Comparison of ENCODE assay signal across 20 cellular contexts in the genomic region with DNA sequence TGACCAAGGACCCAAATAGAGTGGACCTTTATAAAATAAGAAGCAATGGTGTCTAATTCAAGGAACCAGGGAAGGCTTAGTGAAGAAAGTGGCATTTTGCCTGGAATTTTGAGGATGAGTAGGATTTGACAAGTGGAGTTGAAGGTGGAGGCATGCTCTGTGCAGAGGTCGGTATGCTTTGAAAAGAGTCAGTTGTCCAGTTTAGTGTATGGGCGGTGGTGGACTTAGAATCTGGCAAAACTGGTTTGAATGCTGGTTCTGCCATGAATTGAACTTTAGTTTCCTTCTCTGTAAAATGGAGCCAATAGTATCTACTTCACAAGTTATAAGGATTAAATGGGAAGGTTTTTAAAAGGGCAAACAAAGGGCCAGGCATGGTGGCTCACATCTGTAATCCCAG.
"Had no signal": no experiment of that assay in that cellular context is flagged by ENCODE, and none has a peak within 500 bp of the region (broad histone marks: within the 10 kb centered on the region; RNA-seq: fewer than 3 reads in every experiment).

No MANE protein-coding gene starts in this region.

- ATAC-seq: activated T-cell treated with anti-CD3 and anti-CD28 coated beads, Interleukin-2, amount 50 U/mL, for 72 hours; effector memory CD8-positive, alpha-beta T cell; lower lobe of right lung; psoas muscle; right cardiac atrium; stimulated activated naive CD8-positive, alpha-beta T cell treated with anti-CD3 and anti-CD28 coated beads, Interleukin-15, Interleukin-2, amounts not matched to agents 100 U/mL and 50 U/mL, for 24 hours had no signal

- H3K27ac ChIP-seq: lower lobe of right lung, psoas muscle, suprapubic skin, WERI-Rb-1 had no signal

- H3K4me3 Mint-ChIP-seq: activated naive CD4-positive, alpha-beta T cell treated with anti-CD3 and anti-CD28 coated beads, Interleukin-2, amount 50 U/mL, for 24 hours; activated T-cell treated with anti-CD3 and anti-CD28 coated beads, Interleukin-2, amount 50 U/mL, for 72 hours; effector memory CD8-positive, alpha-beta T cell; mesothelial cell of epicardium; neural crest cell; type B pancreatic cell had no signal

- H3K27me3 Mint-ChIP-seq: activated naive CD4-positive, alpha-beta T cell treated with anti-CD3 and anti-CD28 coated beads, Interleukin-2, amount 50 U/mL, for 24 hours; effector memory CD8-positive, alpha-beta T cell; type B pancreatic cell had no signal

- H3K4me3 ChIP-seq: lower lobe of right lung, psoas muscle, skin epidermis, suprapubic skin had no signal

- H3K9me3 ChIP-seq: lower lobe of right lung, psoas muscle, suprapubic skin had no signal

- DNase-seq: activated CD4-positive, alpha-beta T cell treated with anti-CD3 and anti-CD28 coated beads for 1 hour; activated CD4-positive, alpha-beta T cell treated with anti-CD3 and anti-CD28 coated beads, Interleukin-2, amount 50 U/mL, for 4 hours; activated effector memory CD4-positive, alpha-beta T cell treated with anti-CD3 and anti-CD28 coated beads, Interleukin-2, amount 50 U/mL, for 16 hours; activated T-cell treated with anti-CD3 and anti-CD28 coated beads, Interleukin-2, amount 50 U/mL, for 72 hours; effector memory CD8-positive, alpha-beta T cell; foreskin fibroblast; hippocampal formation; islet precursor cell; lower lobe of right lung; psoas muscle; right cardiac atrium; stimulated activated naive CD8-positive, alpha-beta T cell treated with anti-CD3 and anti-CD28 coated beads, Interleukin-15, Interleukin-2, amounts not matched to agents 100 U/mL and 50 U/mL, for 24 hours; SW 1271; WERI-Rb-1 had no signal

- H3K36me3 ChIP-seq: lower lobe of right lung, suprapubic skin, WERI-Rb-1 had no signal

- H3K27me3 ChIP-seq: suprapubic skin had no signal

- H3K27ac Mint-ChIP-seq: activated naive CD4-positive, alpha-beta T cell treated with anti-CD3 and anti-CD28 coated beads, Interleukin-2, amount 50 U/mL, for 24 hours; activated T-cell treated with anti-CD3 and anti-CD28 coated beads, Interleukin-2, amount 50 U/mL, for 72 hours; mesothelial cell of epicardium; type B pancreatic cell had no signal

- H3K9me3 Mint-ChIP-seq: activated naive CD4-positive, alpha-beta T cell treated with anti-CD3 and anti-CD28 coated beads, Interleukin-2, amount 50 U/mL, for 24 hours; activated T-cell treated with anti-CD3 and anti-CD28 coated beads, Interleukin-2, amount 50 U/mL, for 72 hours; effector memory CD8-positive, alpha-beta T cell; mesothelial cell of epicardium; neural crest cell had no signal
